Comparison of ENCODE assay signal across 16 cellular contexts in genomic region chr21:41667136-41667535, GRCh38.
A peak's percentile ranks its signal among the peaks of the same experiment; 100 is the strongest.
DNase-seq lines count a peak whose midpoint lies in the region; ATAC-seq and TF ChIP-seq lines count a peak whose summit lies in the region.
"Had no signal": no experiment of that assay in that cellular context is flagged by ENCODE, and none has a peak within 500 bp of the region (broad histone marks: within the 10 kb centered on the region; RNA-seq: fewer than 3 reads in every experiment).

No MANE protein-coding gene starts in this region.

- DNase-seq in Panc1 (ENCODE audit: low read depth, low spot score) (no peak), spleen (peak; percentile 40), esophagus muscularis mucosa (ENCODE audit: extremely low spot score) (no peak)
- no peak for DNase-seq in activated naive CD8-positive, alpha-beta T cell treated with anti-CD3 and anti-CD28 coated beads, Interleukin-2, amount 50 U/mL, for 24 hours
- DNase-seq in activated effector memory CD4-positive, alpha-beta T cell treated with anti-CD3 and anti-CD28 coated beads, Interleukin-2, amount 50 U/mL, for 16 hours, result no peak
- DNase-seq: ACHN; CD8-positive, alpha-beta T cell; COR-L47; DND-41; GDM1; GM23248 had no signal

- in situ Hi-C loops in Panc1 (cut with HindIII; ENCODE audit: low pct_unique_long_range_greater_than_20kb, low sequenced_read_pairs), result no loop called here

- CTCF ChIA-PET in Panc1 (lab: Charles Lee), result no interaction called here

- no peak for TF ChIP-seq POLR2A in spleen (IDR thresholded peaks at IDR 0.05)
- no peak for TF ChIP-seq POLR2A in esophagus muscularis mucosa (IDR thresholded peaks at IDR 0.05; ENCODE audit: low read depth)

- H3K4me1 ChIP-seq in BLaER1 treated with 17β-estradiol and CSF1 and Interleukin-3, amounts not matched to agents 10 nM and 100 nM, result peaks cover 23 to 45% (median 33%) of the 10 kb centered on the region in 10 experiments
- peaks cover 41% of the 10 kb centered on the region for H3K4me1 ChIP-seq in Panc1 (ENCODE audit: control insufficient read depth, insufficient read depth, low read length)
- peaks cover 5 to 51% of the 10 kb centered on the region in 2 donors for H3K4me1 ChIP-seq in esophagus (ENCODE audit: control insufficient read depth in 2 of 2, insufficient read depth in 2 of 2, low read length in 1 of 2)
- peaks cover 0 to 5% (median 0%) of the 10 kb centered on the region in 6 donors for H3K4me1 ChIP-seq in spleen
- peaks cover 0 to 11% (median 9%) of the 10 kb centered on the region in 4 donors for H3K4me1 ChIP-seq in esophagus muscularis mucosa

- H3K36me3 ChIP-seq in BLaER1 treated with 17β-estradiol and CSF1 and Interleukin-3, amounts not matched to agents 10 nM and 100 nM, result no peaks in the 10 kb centered on the region
- no peaks in the 10 kb centered on the region for H3K36me3 ChIP-seq in Panc1 (ENCODE audit: control insufficient read depth, insufficient read depth, low read length)
- no peaks in the 10 kb centered on the region for H3K36me3 ChIP-seq in esophagus (ENCODE audit: control insufficient read depth in 2 of 2, insufficient read depth in 2 of 2, low read length in 1 of 2)
- no peaks in the 10 kb centered on the region for H3K36me3 ChIP-seq in spleen
- no peaks in the 10 kb centered on the region for H3K36me3 ChIP-seq in esophagus muscularis mucosa

- TF ChIP-seq CTCF in Panc1 (IDR thresholded peaks at IDR 0.05), result no peak
- TF ChIP-seq CTCF in spleen (IDR thresholded peaks at IDR 0.05 in 8 of 11, conservative IDR thresholded peaks at IDR 0.05 in 3 of 11), result no peak
- no peak for TF ChIP-seq CTCF in esophagus muscularis mucosa (IDR thresholded peaks at IDR 0.05)

- H3K4me3 ChIP-seq in BLaER1 treated with 17β-estradiol and CSF1 and Interleukin-3, amounts not matched to agents 10 nM and 100 nM, result no peak overlapping the region
- H3K4me3 ChIP-seq in Panc1 (ENCODE audit: low read depth in 2 of 2, low read length in 2 of 2) (no peak overlapping the region), esophagus (ENCODE audit: low read depth in 1 of 2, low read length in 2 of 2) (peak overlapping the region in 1 of 2 donors; percentile 5), spleen (no peak overlapping the region), esophagus muscularis mucosa (no peak overlapping the region)
- H3K4me3 ChIP-seq: GM23248 had no signal

- H3K27me3 ChIP-seq in BLaER1 treated with 17β-estradiol and CSF1 and Interleukin-3, amounts not matched to agents 10 nM and 100 nM, result 0 out of 22 replicates have a peak, but pooled peaks cover 0 to 7% (median 0%) of the 10 kb centered on the region in 11 experiments
- H3K27me3 ChIP-seq in Panc1 (ENCODE audit: control insufficient read depth, insufficient read depth, low read length), result no peaks in the 10 kb centered on the region
- no peaks in the 10 kb centered on the region for H3K27me3 ChIP-seq in esophagus (ENCODE audit: control insufficient read depth in 1 of 2, insufficient read depth in 2 of 2, low read length in 2 of 2)
- H3K27me3 ChIP-seq in spleen (replicated peaks in 1 of 7), result peaks cover 0 to 68% (median 0%) of the 10 kb centered on the region in 7 donors
- peaks cover 0 to 45% (median 0%) of the 10 kb centered on the region in 4 donors for H3K27me3 ChIP-seq in esophagus muscularis mucosa

- ATAC-seq in Panc1 (no peak), GM19328 (IDR thresholded peaks at IDR 0.05; ENCODE audit: unreplicated experiment) (no peak)
- no peak for ATAC-seq in activated naive CD8-positive, alpha-beta T cell treated with anti-CD3 and anti-CD28 coated beads, Interleukin-2, amount 50 U/mL, for 24 hours
- ATAC-seq: CD8-positive, alpha-beta T cell; HepG2 had no signal

- H3K4me2 ChIP-seq in BLaER1 treated with 17β-estradiol and CSF1 and Interleukin-3, amounts not matched to agents 10 nM and 100 nM, result peak overlapping the region in 10 of 11 experiments; percentile 13 to 58 (median 38); a peak in 20 of 22 replicates

- H3K9ac ChIP-seq in BLaER1 treated with 17β-estradiol and CSF1 and Interleukin-3, amounts not matched to agents 10 nM and 100 nM, result no peak overlapping the region
- H3K9ac ChIP-seq: GM23248 had no signal

- no peaks in the 10 kb centered on the region for H3K9me3 Mint-ChIP-seq in activated naive CD8-positive, alpha-beta T cell treated with anti-CD3 and anti-CD28 coated beads, Interleukin-2, amount 50 U/mL, for 24 hours
- H3K9me3 Mint-ChIP-seq: CD8-positive, alpha-beta T cell had no signal

- POLR2A ChIA-PET in Panc1 (lab: Charles Lee), result no interaction called here

- H3K27ac ChIP-seq in BLaER1 treated with 17β-estradiol and CSF1 and Interleukin-3, amounts not matched to agents 10 nM and 100 nM, result no peak overlapping the region
- H3K27ac ChIP-seq in Panc1 (ENCODE audit: low read length), result peak overlapping the region; percentile 82
- H3K27ac ChIP-seq in esophagus (ENCODE audit: low read depth in 2 of 2, low read length in 1 of 2), result peak overlapping the region; percentile 71 to 98
- H3K27ac ChIP-seq in spleen, result no peak overlapping the region
- H3K27ac ChIP-seq in esophagus muscularis mucosa (replicated peaks in 1 of 4), result no peak overlapping the region
- H3K27ac ChIP-seq: C4-2B, GM23248 had no signal

- no peaks in the 10 kb centered on the region for H3K36me3 Mint-ChIP-seq in activated naive CD8-positive, alpha-beta T cell treated with anti-CD3 and anti-CD28 coated beads, Interleukin-2, amount 50 U/mL, for 24 hours (ENCODE audit: low read depth)
- H3K36me3 Mint-ChIP-seq: CD8-positive, alpha-beta T cell had no signal

- H3K27ac Mint-ChIP-seq in activated naive CD8-positive, alpha-beta T cell treated with anti-CD3 and anti-CD28 coated beads, Interleukin-2, amount 50 U/mL, for 24 hours, result no peak overlapping the region
- H3K27ac Mint-ChIP-seq: CD8-positive, alpha-beta T cell had no signal

- H3K4me1 Mint-ChIP-seq in activated naive CD8-positive, alpha-beta T cell treated with anti-CD3 and anti-CD28 coated beads, Interleukin-2, amount 50 U/mL, for 24 hours, result peaks cover 3% of the 10 kb centered on the region

- intact Hi-C loops in Panc1 (cut with micrococcal nuclease; ENCODE audit: unreplicated experiment), result no loop called here
- intact Hi-C loops in spleen (cut with DNase I; ENCODE audit: low total_unique reads), result no loop called here
- intact Hi-C loops in esophagus muscularis mucosa (cut with DNase I), result no loop called here

- BruUV-seq in Panc1 (replicated peaks; lab: Mats Ljungman, UMichigan), result no TSS peak

- H3K9me3 ChIP-seq in BLaER1 treated with 17β-estradiol and CSF1 and Interleukin-3, amounts not matched to agents 10 nM and 100 nM (replicated peaks in 1 of 11), result no peaks in the 10 kb centered on the region
- H3K9me3 ChIP-seq in Panc1 (ENCODE audit: control insufficient read depth, insufficient read depth, low read depth, low read length) (no peaks in the 10 kb centered on the region), esophagus (ENCODE audit: control insufficient read depth in 2 of 2, insufficient read depth in 1 of 2, low read depth in 1 of 2, low read length in 1 of 2) (peaks cover 0 to 2% of the 10 kb centered on the region in 2 donors), spleen (no peaks in the 10 kb centered on the region), esophagus muscularis mucosa (no peaks in the 10 kb centered on the region)

- no peaks in the 10 kb centered on the region; a peak in 1 of 22 replicates for H4K20me1 ChIP-seq in BLaER1 treated with 17β-estradiol and CSF1 and Interleukin-3, amounts not matched to agents 10 nM and 100 nM

- WGBS in esophagus, 2 donors, result 83 to 93% methylated on average over 3 of the region's 3 CpGs
- 51 to 81% (median 76%) methylated on average over 2 to 3 of the region's 3 CpGs for WGBS in spleen, 5 donors
- 77% methylated on average over 3 of the region's 3 CpGs for WGBS in esophagus muscularis mucosa

- H3K27me3 Mint-ChIP-seq in activated naive CD8-positive, alpha-beta T cell treated with anti-CD3 and anti-CD28 coated beads, Interleukin-2, amount 50 U/mL, for 24 hours, result peaks cover 3% of the 10 kb centered on the region

- H3K4me3 Mint-ChIP-seq in activated naive CD8-positive, alpha-beta T cell treated with anti-CD3 and anti-CD28 coated beads, Interleukin-2, amount 50 U/mL, for 24 hours, result no peak overlapping the region
- H3K4me3 Mint-ChIP-seq: CD8-positive, alpha-beta T cell had no signal

- no peak for TF ChIP-seq EP300 in esophagus muscularis mucosa (IDR thresholded peaks at IDR 0.05)

Comparison
In these comparisons a context has a peak if more than half of its experiments do, and no peak if none do; other contexts are left out.
1. H3K27ac ChIP-seq: peak in Panc1 (single experiment) and esophagus (2 of 2); none in BLaER1 treated with 17β-estradiol and CSF1 and Interleukin-3, amounts not matched to agents 10 nM and 100 nM (0 of 11), spleen (0 of 8) and esophagus muscularis mucosa (0 of 4).